In the genomic region with DNA sequence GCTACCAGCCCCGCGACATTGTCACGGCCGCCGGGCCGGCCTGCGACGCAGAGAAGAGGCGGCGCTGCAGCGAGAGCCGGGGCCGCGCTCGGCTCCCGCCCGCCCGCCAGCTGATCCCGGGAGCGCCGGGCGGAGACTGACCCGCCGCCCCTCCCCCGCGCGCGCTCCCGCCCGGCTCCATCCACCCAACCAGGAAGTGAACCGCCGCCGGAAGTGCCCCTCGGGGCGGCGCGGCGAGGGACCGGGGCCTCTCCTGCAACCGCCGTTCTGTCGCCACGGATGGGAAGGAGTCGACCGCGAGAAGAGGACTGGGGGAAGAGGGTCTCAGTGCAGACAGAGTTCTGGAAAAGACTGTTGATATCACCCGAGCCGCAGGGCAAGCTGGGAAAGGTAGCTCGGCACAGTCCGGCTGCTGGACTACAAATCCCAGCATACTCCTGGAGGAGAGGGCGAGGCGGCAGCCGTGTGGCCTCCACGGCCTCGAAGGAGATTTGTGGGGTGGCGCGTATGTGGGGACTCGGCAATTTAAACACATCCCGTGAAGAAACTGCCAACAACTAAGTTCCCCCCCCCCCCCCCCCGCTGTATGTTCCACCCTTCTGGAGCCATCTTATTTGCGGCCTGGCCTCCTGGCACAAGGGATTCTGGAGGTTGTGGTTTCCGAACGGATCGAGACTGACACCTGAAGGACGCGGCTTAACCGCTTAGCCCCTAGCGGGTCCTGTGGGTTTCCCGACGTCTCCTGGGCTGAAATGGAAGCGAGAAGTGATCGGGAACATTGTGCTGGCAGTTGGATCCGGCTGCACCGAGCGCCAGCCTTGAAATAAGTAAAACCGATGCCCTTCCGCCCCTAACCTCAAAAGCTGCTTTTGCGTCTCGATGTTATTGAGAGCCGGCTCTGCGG, we compare ENCODE assay signal across 8 cellular contexts. TPM values are rescaled to one million over a fixed set of nuclear protein-coding genes. Genes with fewer than 3 reads are reported as not detected.
DNase-seq lines count a peak whose midpoint lies in the region; ATAC-seq lines count a peak whose summit lies in the region.

A gene (minus strand): TSS at position 138 of the 904 bp plus-strand sequence. CDS start 699 bp downstream, outside the sequence.

- no peaks in the 10 kb centered on the region for H3K27me3 Mint-ChIP-seq in CD4-positive, CD25-positive, alpha-beta regulatory T cell

- peak within 1 kb of the TSS; percentile 96 to 97 (median 97) for H3K27ac Mint-ChIP-seq in CD4-positive, CD25-positive, alpha-beta regulatory T cell

- no peaks in the 10 kb centered on the region for H3K27me3 ChIP-seq in CD4-positive, CD25-positive, alpha-beta regulatory T cell (ENCODE audit: control insufficient read depth, insufficient read depth, low read length)

- H3K9me3 ChIP-seq in CD4-positive, CD25-positive, alpha-beta regulatory T cell (ENCODE audit: control insufficient read depth in 2 of 2, low read length in 2 of 2): no peaks in the 10 kb centered on the region

- H3K27ac ChIP-seq in CD4-positive, CD25-positive, alpha-beta regulatory T cell (ENCODE audit: insufficient read depth, low read length, poor library complexity, severe bottlenecking): peak within 1 kb of the TSS; percentile 87

- H3K4me3 Mint-ChIP-seq in CD4-positive, CD25-positive, alpha-beta regulatory T cell: peak within 1 kb of the TSS; percentile 97 to 99 (median 97)

- peaks cover 42 to 67% (median 58%) of the 10 kb centered on the region in 4 donors for H3K4me1 Mint-ChIP-seq in CD4-positive, CD25-positive, alpha-beta regulatory T cell

- H3K36me3 Mint-ChIP-seq in CD4-positive, CD25-positive, alpha-beta regulatory T cell: peaks cover 23% of the 10 kb centered on the region

- H3K4me3 ChIP-seq in CD4-positive, CD25-positive, alpha-beta regulatory T cell (ENCODE audit: low read depth, low read length): peak within 1 kb of the TSS; percentile 98

- ATAC-seq in CD4-positive, CD25-positive, alpha-beta regulatory T cell (ENCODE audit: low read depth in 2 of 2): peak; percentile 48 to 58
- ATAC-seq in GM19467 (IDR thresholded peaks at IDR 0.05; ENCODE audit: unreplicated experiment): peak; percentile 41

- H3K9me3 Mint-ChIP-seq in CD4-positive, CD25-positive, alpha-beta regulatory T cell: no peaks in the 10 kb centered on the region

- peaks cover 6% of the 10 kb centered on the region for H3K36me3 ChIP-seq in CD4-positive, CD25-positive, alpha-beta regulatory T cell (ENCODE audit: control insufficient read depth, insufficient read depth, low read length)

- peak; percentile 77 to 94 (median 82) for DNase-seq in CD4-positive, CD25-positive, alpha-beta regulatory T cell
- DNase-seq in HS-5 (ENCODE audit: low read depth) (peak; percentile 76), lung microvascular endothelial cell (ENCODE audit: low read depth in 2 of 2) (peak; percentile 87 to 90)
- peak; percentile 87 for DNase-seq in NK-92 treated with Interleukin-12 subunit alpha and Interleukin-12 subunit beta, amount 100 ng/mL, for 24 hours (lab: John Stamatoyannopoulos, UW)
- peak; percentile 96 for DNase-seq in activated CD8-positive, alpha-beta memory T cell treated with anti-CD3 and anti-CD28 coated beads for 24 hours
- DNase-seq in effector CD8-positive, alpha-beta T cell (lab: John Stamatoyannopoulos, UW): peak; percentile 75
- peak; percentile 56 to 81 (median 61) for DNase-seq in stimulated activated CD4-positive, alpha-beta T cell treated with anti-CD3 and anti-CD28 coated beads, TNF-alpha, amount 100 ng/mL, for 4 hours (ENCODE audit: low read depth in 3 of 3)

- H3K4me1 ChIP-seq in CD4-positive, CD25-positive, alpha-beta regulatory T cell (ENCODE audit: control insufficient read depth, insufficient read depth, low read length, poor library complexity, severe bottlenecking): peaks cover 82% of the 10 kb centered on the region

RNA-seq across cellular contexts. Expression of the gene that starts here (rescaled TPM):
- 258 TPM for total RNA-seq in CD4-positive, CD25-positive, alpha-beta regulatory T cell
- 10 to 100 TPM; 70.7 to 99.5 (median 72.4) TPM for polyA plus RNA-seq in CD4-positive, CD25-positive, alpha-beta regulatory T cell
- total RNA-seq in lung microvascular endothelial cell: 15.5 and 18.5 TPM in 2 replicates

Comparison
In these comparisons a context has a peak if more than half of its experiments do, and no peak if none do; other contexts are left out.
1. Peak in every context shown above with its lines: DNase-seq, ATAC-seq, H3K4me3 ChIP-seq and H3K27ac ChIP-seq.
2. RNA of the gene that starts here (total RNA-seq): 258 TPM in CD4-positive, CD25-positive, alpha-beta regulatory T cell (single experiment); 15.5 to 18.5 TPM in lung microvascular endothelial cell; every median in the first group is over 10 times any median in the second.